Comparison of ENCODE assay signal across 10 cellular contexts in genomic region chr19:821976-822773, GRCh38. TPM values are rescaled to one million over a fixed set of nuclear protein-coding genes. Genes with fewer than 3 reads are reported as not detected.
DNase-seq lines count a peak whose midpoint lies in the region; ATAC-seq and TF ChIP-seq lines count a peak whose summit lies in the region.
"Had no signal": no experiment of that assay in that cellular context is flagged by ENCODE, and none has a peak within 500 bp of the region (broad histone marks: within the 10 kb centered on the region; RNA-seq: fewer than 3 reads in every experiment).

No MANE protein-coding gene starts in this region.

- TF ChIP-seq CTCF in Peyer's patch (IDR thresholded peaks at IDR 0.05) (no peak), OCI-LY7 (conservative IDR thresholded peaks at IDR 0.05; ENCODE audit: low read length) (no peak)

- intact Hi-C loops in OCI-LY7 (cut with micrococcal nuclease; ENCODE audit: unreplicated experiment), result no loop called here

- no peak overlapping the region for H3K27ac ChIP-seq in Peyer's patch
- H3K27ac ChIP-seq in iPS-18a (ENCODE audit: low read length), result no peak overlapping the region
- no peak overlapping the region for H3K27ac ChIP-seq in OCI-LY7 (ENCODE audit: low read depth, low read length, poor library complexity, severe bottlenecking)
- H3K27ac ChIP-seq: parathyroid adenoma had no signal

- H3K9me3 ChIP-seq in Peyer's patch (no peaks in the 10 kb centered on the region), iPS-18a (ENCODE audit: control insufficient read depth, low read depth, low read length) (no peaks in the 10 kb centered on the region), OCI-LY7 (ENCODE audit: low read length) (no peaks in the 10 kb centered on the region)

- H3K9me3 Mint-ChIP-seq in stimulated activated memory B cell treated with anti-CD40 and anti-IgM and Interleukin-4, amounts not matched to agents 10 μg/mL and 1 μg/mL and 100 μg/mL, for 72 hours, result no peaks in the 10 kb centered on the region

- H3K27me3 ChIP-seq in Peyer's patch (peaks cover 0 to 24% of the 10 kb centered on the region in 2 donors), iPS-18a (ENCODE audit: control insufficient read depth, insufficient read depth, low read length) (no peaks in the 10 kb centered on the region)

- BruUV-seq in OCI-LY7 (replicated peaks; lab: Mats Ljungman, UMichigan), result no TSS peak

- TF ChIP-seq POLR2A in Peyer's patch (IDR thresholded peaks at IDR 0.05), result no peak

- in situ Hi-C loops in ACHN (cut with HindIII; ENCODE audit: low pct_ligation_motif_present, low pct_unique_long_range_greater_than_20kb, low sequenced_read_pairs), result no loop called here

- H2AFZ ChIP-seq in OCI-LY7 (ENCODE audit: low read length), result no peak overlapping the region

- ATAC-seq in stimulated activated memory B cell treated with anti-CD40 and anti-IgM and Interleukin-4, amounts not matched to agents 10 μg/mL and 1 μg/mL and 100 μg/mL, for 72 hours, result peak; percentile 31
- no peak for ATAC-seq in GM18520 (IDR thresholded peaks at IDR 0.05; ENCODE audit: unreplicated experiment)

- no peak overlapping the region for H3K4me2 ChIP-seq in OCI-LY7 (ENCODE audit: low read length)

- POLR2A ChIA-PET in OCI-LY7 (lab: Charles Lee), result no interaction called here

- H3K4me1 Mint-ChIP-seq in stimulated activated memory B cell treated with anti-CD40 and anti-IgM and Interleukin-4, amounts not matched to agents 10 μg/mL and 1 μg/mL and 100 μg/mL, for 72 hours, result no peaks in the 10 kb centered on the region

- H3K4me3 ChIP-seq in Peyer's patch (peak overlapping the region in 3 of 4 donors; percentile 22 to 43 (median 36)), iPS-18a (ENCODE audit: low read length) (peak overlapping the region; percentile 55), OCI-LY7 (ENCODE audit: low read depth, low read length, poor library complexity, severe bottlenecking) (no peak overlapping the region)

- H3K4me3 Mint-ChIP-seq in stimulated activated memory B cell treated with anti-CD40 and anti-IgM and Interleukin-4, amounts not matched to agents 10 μg/mL and 1 μg/mL and 100 μg/mL, for 72 hours, result no peak overlapping the region

- peaks cover 28% of the 10 kb centered on the region for H3K27me3 Mint-ChIP-seq in stimulated activated memory B cell treated with anti-CD40 and anti-IgM and Interleukin-4, amounts not matched to agents 10 μg/mL and 1 μg/mL and 100 μg/mL, for 72 hours

- H3K4me1 ChIP-seq in Peyer's patch, result peaks cover 0 to 15% (median 11%) of the 10 kb centered on the region in 4 donors
- H3K4me1 ChIP-seq in iPS-18a (ENCODE audit: control insufficient read depth, low read depth, low read length), result no peaks in the 10 kb centered on the region
- no peaks in the 10 kb centered on the region for H3K4me1 ChIP-seq in OCI-LY7 (ENCODE audit: insufficient read depth, low read length, poor library complexity, severe bottlenecking)
- H3K4me1 ChIP-seq: parathyroid adenoma had no signal

- DNase-seq in NOMO-1 treated with DMSO at 0.1 percent for 48 hours (lab: John Stamatoyannopoulos, UW; ENCODE audit: unreplicated experiment), result peak; percentile 59
- no peak for DNase-seq in NOMO-1 treated with dmso at 0.1 percent for 144 hours (lab: John Stamatoyannopoulos, UW; ENCODE audit: unreplicated experiment)
- DNase-seq in Peyer's patch, result no peak
- no peak for DNase-seq in ACHN
- DNase-seq in OCI-LY7 (ENCODE audit: low spot score), result no peak

- peak overlapping the region; percentile 42 for H3K9ac ChIP-seq in iPS-18a (ENCODE audit: low read length)
- H3K9ac ChIP-seq: parathyroid adenoma had no signal

- H3K27ac Mint-ChIP-seq in stimulated activated memory B cell treated with anti-CD40 and anti-IgM and Interleukin-4, amounts not matched to agents 10 μg/mL and 1 μg/mL and 100 μg/mL, for 72 hours, result no peak overlapping the region

- CTCF ChIA-PET in OCI-LY7 (lab: Charles Lee; ENCODE audit: unreplicated experiment), result no interaction called here

- no peaks in the 10 kb centered on the region for H3K36me3 ChIP-seq in Peyer's patch
- no peaks in the 10 kb centered on the region for H3K36me3 ChIP-seq in iPS-18a (ENCODE audit: control insufficient read depth, low read depth, low read length)
- 0 out of 2 replicates have a peak, but pooled peaks cover 5% of the 10 kb centered on the region for H3K36me3 ChIP-seq in OCI-LY7 (ENCODE audit: insufficient read depth, low read length)

- no peaks in the 10 kb centered on the region for H3K79me2 ChIP-seq in OCI-LY7 (ENCODE audit: insufficient read depth, low read depth, low read length)
- H3K79me2 ChIP-seq: parathyroid adenoma had no signal

- no peaks in the 10 kb centered on the region for H4K20me1 ChIP-seq in OCI-LY7 (ENCODE audit: insufficient read depth, low read length)

- H3K9me2 ChIP-seq in OCI-LY7 (ENCODE audit: insufficient read depth, low read length), result no peaks in the 10 kb centered on the region

- H3K36me3 Mint-ChIP-seq in stimulated activated memory B cell treated with anti-CD40 and anti-IgM and Interleukin-4, amounts not matched to agents 10 μg/mL and 1 μg/mL and 100 μg/mL, for 72 hours, result peaks cover under 1% of the 10 kb centered on the region

RNA-seq across cellular contexts. Expression of gene PLPPR3, which starts 0.4 kb away (rescaled TPM):
- not detected for total RNA-seq in Peyer's patch
- total RNA-seq in OCI-LY7 (2014; rRNA removed; shearing (Covaris generic)), result not detected in 2 replicates
- not detected in 2 replicates for total RNA-seq in OCI-LY7 (2022)

RNA-seq across cellular contexts. Expression of gene AZU1, which starts 5.5 kb away (rescaled TPM):
- total RNA-seq in Peyer's patch (not detected), OCI-LY7 (2022) (not detected in 2 replicates)
- not detected in 2 replicates for total RNA-seq in OCI-LY7 (2014; rRNA removed; shearing (Covaris generic))
- total RNA-seq: glomerular endothelial cell had no signal

RNA-seq across cellular contexts. Expression of gene PRTN3, which starts 18.6 kb away (rescaled TPM):
- total RNA-seq in Peyer's patch (not detected), OCI-LY7 (2022) (not detected in 2 replicates)
- not detected in 2 replicates for total RNA-seq in OCI-LY7 (2014; rRNA removed; shearing (Covaris generic))
- total RNA-seq: glomerular endothelial cell had no signal

RNA-seq across cellular contexts. Expression of gene PTBP1, which starts 24.9 kb away (rescaled TPM):
- total RNA-seq in Peyer's patch (100 to 1,000 TPM; 173 to 436 (median 229) TPM), OCI-LY7 (2022) (468 and 479 TPM in 2 replicates)
- 284 and 315 TPM in 2 replicates for total RNA-seq in OCI-LY7 (2014; rRNA removed; shearing (Covaris generic))

RNA-seq across cellular contexts. Expression of gene ELANE, which starts 29.9 kb away (rescaled TPM):
- total RNA-seq in Peyer's patch (not detected), OCI-LY7 (2022) (not detected in 2 replicates)
- not detected in 2 replicates for total RNA-seq in OCI-LY7 (2014; rRNA removed; shearing (Covaris generic))
- total RNA-seq: glomerular endothelial cell had no signal
